Comparison of ENCODE assay signal across 8 cellular contexts in genomic region chr14:61524936-61525292, GRCh38.
A peak's percentile ranks its signal among the peaks of the same experiment; 100 is the strongest.
DNase-seq lines count a peak whose midpoint lies in the region; ATAC-seq and TF ChIP-seq lines count a peak whose summit lies in the region.

No MANE protein-coding gene starts in this region.

- TF ChIP-seq CTCF in 22Rv1 (IDR thresholded peaks at IDR 0.05) (no peak), HFFc6 (IDR thresholded peaks at IDR 0.05) (no peak), osteoblast (IDR thresholded peaks at IDR 0.05; ENCODE audit: extremely low read depth, low read depth, low read length) (no peak)

- H3K27me3 Mint-ChIP-seq in HFFc6 (ENCODE audit: insufficient read depth) = no peaks in the 10 kb centered on the region; the same call in 1 of the 2 replicates
- no peaks in the 10 kb centered on the region for H3K27me3 Mint-ChIP-seq in central memory CD8-positive, alpha-beta T cell

- H3K4me3 ChIP-seq in osteoblast (ENCODE audit: insufficient read depth, low read length) = no peak overlapping the region

- H3K4me3 Mint-ChIP-seq in HFFc6 = peak overlapping the region; percentile 56
- peak overlapping the region; percentile 43 for H3K4me3 Mint-ChIP-seq in central memory CD8-positive, alpha-beta T cell

- peak overlapping the region; percentile 91 for H3K27ac ChIP-seq in 22Rv1
- peak overlapping the region; percentile 89 for H3K27ac ChIP-seq in osteoblast (ENCODE audit: low read depth, low read length)

- H3K27ac Mint-ChIP-seq in HFFc6 = peak overlapping the region; percentile 86
- peak overlapping the region; percentile 80 for H3K27ac Mint-ChIP-seq in central memory CD8-positive, alpha-beta T cell (ENCODE audit: low read depth)

- peaks cover 67% of the 10 kb centered on the region for H3K4me1 Mint-ChIP-seq in HFFc6 (ENCODE audit: low read depth)
- peaks cover 77% of the 10 kb centered on the region for H3K4me1 Mint-ChIP-seq in central memory CD8-positive, alpha-beta T cell

- no peak overlapping the region for H2AFZ ChIP-seq in osteoblast (ENCODE audit: low read length)

- 0 out of 2 replicates have a peak, but pooled peaks cover 5% of the 10 kb centered on the region for H3K36me3 Mint-ChIP-seq in HFFc6 (ENCODE audit: low read depth)
- H3K36me3 Mint-ChIP-seq in central memory CD8-positive, alpha-beta T cell (ENCODE audit: insufficient read depth) = peaks cover 67% of the 10 kb centered on the region

- no peaks in the 10 kb centered on the region for H3K9me3 Mint-ChIP-seq in HFFc6
- no peaks in the 10 kb centered on the region for H3K9me3 Mint-ChIP-seq in central memory CD8-positive, alpha-beta T cell

- no peaks in the 10 kb centered on the region for H3K9me3 ChIP-seq in osteoblast (ENCODE audit: low read depth, low read length)

- H3K4me2 ChIP-seq in osteoblast (ENCODE audit: insufficient read depth, low read length) = peak overlapping the region; percentile 32

- no peaks in the 10 kb centered on the region for H4K20me1 ChIP-seq in osteoblast (ENCODE audit: insufficient read depth, low read length)

- H3K36me3 ChIP-seq in osteoblast (ENCODE audit: insufficient read depth, low read length) = no peaks in the 10 kb centered on the region

- H3K4me1 ChIP-seq in osteoblast (ENCODE audit: insufficient read depth, low read length) = peaks cover 62% of the 10 kb centered on the region

- H3K27me3 ChIP-seq in osteoblast (ENCODE audit: insufficient read depth, low read length) = no peaks in the 10 kb centered on the region

- H3K79me2 ChIP-seq in osteoblast (ENCODE audit: insufficient read depth, low read length) = no peaks in the 10 kb centered on the region

- DNase-seq in HFFc6 (no peak), osteoblast (ENCODE audit: insufficient read length, low spot score, missing footprints) (no peak), anterior cingulate cortex (lab: John Stamatoyannopoulos, UW) (no peak), HCEC 1CT (no peak), NK-92 (lab: John Stamatoyannopoulos, UW; ENCODE audit: unreplicated experiment) (no peak), LoVo (ENCODE audit: low spot score) (no peak)
- no peak for DNase-seq in central memory CD8-positive, alpha-beta T cell (ENCODE audit: low spot score in 2 of 2)

- no peak for ATAC-seq in central memory CD8-positive, alpha-beta T cell (replicated peaks; ENCODE audit: extremely low read depth, poor library complexity, severe bottlenecking)
